16 cellular contexts compared by ENCODE assay signal in genomic region chr7:114949227-114949626, GRCh38. TPM values are rescaled to one million over a fixed set of nuclear protein-coding genes. Genes with fewer than 3 reads are reported as not detected.
DNase-seq lines count a peak whose midpoint lies in the region; ATAC-seq, FAIRE-seq and TF ChIP-seq lines count a peak whose summit lies in the region.
"Had no signal": no experiment of that assay in that cellular context is flagged by ENCODE, and none has a peak within 500 bp of the region (broad histone marks: within the 10 kb centered on the region; RNA-seq: fewer than 3 reads in every experiment).

No MANE protein-coding gene starts in this region.

- H3K4me1 ChIP-seq in GM12878 (ENCODE audit: control insufficient read depth, insufficient read depth, low read length) (peaks cover 6% of the 10 kb centered on the region; the same call in 1 of the 2 replicates), gastrocnemius medialis (peaks cover 15 to 17% of the 10 kb centered on the region in 2 donors)
- H3K4me1 ChIP-seq: prostate gland had no signal

- H4K20me1 ChIP-seq in GM12878 (ENCODE audit: control insufficient read depth, insufficient read depth), result no peaks in the 10 kb centered on the region

- WGBS in GM12878 (ENCODE audit: insufficient coverage, insufficient replicate concordance, low lambda C conversion rate, missing lambda C conversion rate), result 14% methylated on average over 1 of the region's 1 CpG

- no peak for FAIRE-seq in GM12878 (lab: Jason Lieb, UNC)
- FAIRE-seq: H1 had no signal

- TF ChIP-seq CTCF in GM12878 (IDR thresholded peaks at IDR 0.05 in 2 of 3, conservative IDR thresholded peaks at IDR 0.05 in 1 of 3; ENCODE audit: control insufficient read depth in 2 of 3, extremely low read depth in 1 of 3, insufficient read depth in 1 of 3, low read depth in 3 of 3, low read length in 3 of 3) (no peak), gastrocnemius medialis (IDR thresholded peaks at IDR 0.05 in 4 of 5, conservative IDR thresholded peaks at IDR 0.05 in 1 of 5) (no peak)

- no peak for TF ChIP-seq POLR2A in GM12878 (IDR thresholded peaks at IDR 0.05; ENCODE audit: low read depth, low read length)
- no peak for TF ChIP-seq POLR2A in gastrocnemius medialis (IDR thresholded peaks at IDR 0.05)

- SMC1A ChIA-PET in GM12878 (lab: Charles Lee; ENCODE audit: uncharacterized antibody, unreplicated experiment), result interaction anchor here (1.2 to 3.2 kb wide), 4 partner anchors 14 to 25 kb away, joined by 3 to 11 read pairs (median 4); no protein-coding TSS in a partner anchor

- no peak for TF ChIP-seq EP300 in GM12878 (IDR thresholded peaks at IDR 0.05; ENCODE audit: borderline replicate concordance in 1 of 2, control insufficient read depth in 1 of 2, low read depth in 2 of 2, low read length in 2 of 2)

- H3K27me3 ChIP-seq in GM12878 (replicated peaks in 1 of 2; ENCODE audit: control insufficient read depth in 2 of 2, insufficient read depth in 2 of 2, low read length in 1 of 2), result no peaks in the 10 kb centered on the region
- no peaks in the 10 kb centered on the region for H3K27me3 ChIP-seq in gastrocnemius medialis

- no peak overlapping the region for H2AFZ ChIP-seq in GM12878 (ENCODE audit: control insufficient read depth, low read depth, low read length)

- peaks cover 29% of the 10 kb centered on the region for H3K4me1 Mint-ChIP-seq in activated CD8-positive, alpha-beta memory T cell treated with anti-CD3 and anti-CD28 coated beads, Interleukin-2, amount 10 ng/mL, durations not matched to agents 7 days and 5 days
- H3K4me1 Mint-ChIP-seq in stimulated activated effector memory CD8-positive, alpha-beta T cell treated with anti-CD3 and anti-CD28 coated beads, Interleukin-12 subunit alpha, Interleukin-12 subunit beta, amount 100 ng/mL, for 72 hours, result peaks cover 59% of the 10 kb centered on the region

- H3K4me3 ChIP-seq in GM12878 (no peak overlapping the region), gastrocnemius medialis (no peak overlapping the region)
- H3K4me3 ChIP-seq: prostate gland had no signal

- peaks cover 6 to 11% of the 10 kb centered on the region in 2 experiments for H3K36me3 ChIP-seq in GM12878 (ENCODE audit: control insufficient read depth in 2 of 2, insufficient read depth in 2 of 2, low read length in 1 of 2)
- no peaks in the 10 kb centered on the region for H3K36me3 ChIP-seq in gastrocnemius medialis
- H3K36me3 ChIP-seq: prostate gland had no signal

- peaks cover 51% of the 10 kb centered on the region for H3K36me3 Mint-ChIP-seq in activated CD8-positive, alpha-beta memory T cell treated with anti-CD3 and anti-CD28 coated beads, Interleukin-2, amount 10 ng/mL, durations not matched to agents 7 days and 5 days
- peaks cover 80% of the 10 kb centered on the region for H3K36me3 Mint-ChIP-seq in stimulated activated effector memory CD8-positive, alpha-beta T cell treated with anti-CD3 and anti-CD28 coated beads, Interleukin-12 subunit alpha, Interleukin-12 subunit beta, amount 100 ng/mL, for 72 hours
- H3K36me3 Mint-ChIP-seq: brain had no signal

- POLR2A ChIA-PET in GM12878 (lab: Charles Lee), result interaction anchor here (0.7 kb wide), 1 partner anchor 12 kb away, joined by 3 read pairs; no protein-coding TSS in a partner anchor

- H3K4me3 Mint-ChIP-seq in activated CD8-positive, alpha-beta memory T cell treated with anti-CD3 and anti-CD28 coated beads, Interleukin-2, amount 10 ng/mL, durations not matched to agents 7 days and 5 days, result peak overlapping the region; percentile 12
- H3K4me3 Mint-ChIP-seq in stimulated activated effector memory CD8-positive, alpha-beta T cell treated with anti-CD3 and anti-CD28 coated beads, Interleukin-12 subunit alpha, Interleukin-12 subunit beta, amount 100 ng/mL, for 72 hours, result no peak overlapping the region
- H3K4me3 Mint-ChIP-seq: activated T-cell treated with anti-CD3 and anti-CD28 coated beads, Interleukin-2, amount 50 U/mL, for 24 hours; brain had no signal

- RAD21 ChIA-PET in GM12878 (lab: Charles Lee; ENCODE audit: unreplicated experiment), result interaction anchor here (0.7 kb wide), 1 partner anchor 150 kb away, joined by 3 read pairs; no protein-coding TSS in a partner anchor

- ATAC-seq in activated CD8-positive, alpha-beta memory T cell treated with anti-CD3 and anti-CD28 coated beads, Interleukin-2, amount 10 ng/mL, durations not matched to agents 7 days and 5 days, result no peak
- peak; percentile 20; the same call in 2 of the 3 replicates for ATAC-seq in GM12878
- ATAC-seq in stimulated activated effector memory CD8-positive, alpha-beta T cell treated with anti-CD3 and anti-CD28 coated beads, Interleukin-12 subunit alpha, Interleukin-12 subunit beta, amount 100 ng/mL, for 72 hours, result no peak
- no peak for ATAC-seq in gastrocnemius medialis
- ATAC-seq in GM21576 (IDR thresholded peaks at IDR 0.05; ENCODE audit: unreplicated experiment), result no peak
- ATAC-seq: left lobe of liver had no signal

- BruUV-seq in GM12878 (replicated peaks; lab: Mats Ljungman, UMichigan), result no TSS peak

- no peak for TF ChIP-seq RAD21 in GM12878 (IDR thresholded peaks at IDR 0.05; ENCODE audit: insufficient read depth, low read depth, low read length)

- no peaks in the 10 kb centered on the region for H3K9me3 Mint-ChIP-seq in activated CD8-positive, alpha-beta memory T cell treated with anti-CD3 and anti-CD28 coated beads, Interleukin-2, amount 10 ng/mL, durations not matched to agents 7 days and 5 days (ENCODE audit: low read depth)
- H3K9me3 Mint-ChIP-seq in stimulated activated effector memory CD8-positive, alpha-beta T cell treated with anti-CD3 and anti-CD28 coated beads, Interleukin-12 subunit alpha, Interleukin-12 subunit beta, amount 100 ng/mL, for 72 hours, result no peaks in the 10 kb centered on the region
- H3K9me3 Mint-ChIP-seq: activated T-cell treated with anti-CD3 and anti-CD28 coated beads, Interleukin-2, amount 50 U/mL, for 24 hours; brain had no signal

- H3K9me3 ChIP-seq in GM12878 (replicated peaks; ENCODE audit: control insufficient read depth, insufficient read depth, low read length), result no peaks in the 10 kb centered on the region
- H3K9me3 ChIP-seq in gastrocnemius medialis, result no peaks in the 10 kb centered on the region
- H3K9me3 ChIP-seq: prostate gland had no signal

- in situ Hi-C loops in GM12878 (cut with MboI) (no loop called here), gastrocnemius medialis (cut with MboI; ENCODE audit: low sequenced_read_pairs in 4 of 4) (no loop called here)

- CTCF ChIA-PET in activated CD8-positive, alpha-beta memory T cell treated with anti-CD3 and anti-CD28 coated beads, Interleukin-2, amount 10 ng/mL, durations not matched to agents 7 days and 5 days (lab: Charles Lee), result no interaction called here
- CTCF ChIA-PET in GM12878 (lab: Yijun Ruan, JAX), result interaction anchor here (5.9 kb wide), 1 partner anchor 10 kb away, joined by 18 read pairs; no protein-coding TSS in a partner anchor

- no peak for DNase-seq in activated CD8-positive, alpha-beta memory T cell treated with anti-CD3 and anti-CD28 coated beads, Interleukin-2, amount 10 ng/mL, durations not matched to agents 7 days and 5 days
- DNase-seq in activated CD8-positive, alpha-beta memory T cell treated with anti-CD3 and anti-CD28 coated beads, Interleukin-2, amount 50 U/mL, for 4 hours, result no peak
- peak; percentile 12 for DNase-seq in MV-4-11 (lab: John Stamatoyannopoulos, UW)
- no peak for DNase-seq in GM12878 (ENCODE audit: low read depth, low spot score)
- DNase-seq in stimulated activated effector memory CD8-positive, alpha-beta T cell treated with anti-CD3 and anti-CD28 coated beads, Interleukin-12 subunit alpha, Interleukin-12 subunit beta, amount 100 ng/mL, for 72 hours (ENCODE audit: low spot score in 2 of 2), result no peak
- DNase-seq in gastrocnemius medialis, result no peak
- DNase-seq in COR-L47 (lab: John Stamatoyannopoulos, UW), result no peak
- DNase-seq: ACHN; activated CD4-positive, CD25-positive, alpha-beta regulatory T cell treated with anti-CD3 and anti-CD28 coated beads, Interleukin-2, amount 50 U/mL, for 72 hours; activated T-cell treated with anti-CD3 and anti-CD28 coated beads, Interleukin-2, amount 50 U/mL, for 24 hours; NCI-H1048 had no signal

- H3K27ac ChIP-seq in GM12878 (ENCODE audit: control insufficient read depth, insufficient read depth) (no peak overlapping the region), gastrocnemius medialis (no peak overlapping the region)
- H3K27ac ChIP-seq: prostate gland had no signal

- H3K4me2 ChIP-seq in GM12878 (ENCODE audit: control insufficient read depth, insufficient read depth), result peak overlapping the region; percentile 19; the same call in 1 of the 2 replicates

- intact Hi-C loops in GM12878 (cut with micrococcal nuclease; ENCODE audit: unreplicated experiment) (no loop called here), gastrocnemius medialis (cut with DNase I; ENCODE audit: low total_unique reads) (loop anchor here (10.0 kb wide), 1 partner anchor 56 kb away; no protein-coding TSS in a partner anchor)

- no peaks in the 10 kb centered on the region for H3K27me3 Mint-ChIP-seq in activated CD8-positive, alpha-beta memory T cell treated with anti-CD3 and anti-CD28 coated beads, Interleukin-2, amount 10 ng/mL, durations not matched to agents 7 days and 5 days
- H3K27me3 Mint-ChIP-seq: activated T-cell treated with anti-CD3 and anti-CD28 coated beads, Interleukin-2, amount 50 U/mL, for 24 hours had no signal

- no peak overlapping the region for H3K9ac ChIP-seq in GM12878 (ENCODE audit: control insufficient read depth, insufficient read depth, low read length)

- H3K27ac Mint-ChIP-seq in activated CD8-positive, alpha-beta memory T cell treated with anti-CD3 and anti-CD28 coated beads, Interleukin-2, amount 10 ng/mL, durations not matched to agents 7 days and 5 days, result peak overlapping the region; percentile 35
- H3K27ac Mint-ChIP-seq in stimulated activated effector memory CD8-positive, alpha-beta T cell treated with anti-CD3 and anti-CD28 coated beads, Interleukin-12 subunit alpha, Interleukin-12 subunit beta, amount 100 ng/mL, for 72 hours, result peak overlapping the region; percentile 17
- H3K27ac Mint-ChIP-seq: brain had no signal

- peaks cover 32% of the 10 kb centered on the region for H3K79me2 ChIP-seq in GM12878 (ENCODE audit: control insufficient read depth, insufficient read depth, low read length)

RNA-seq across cellular contexts. Expression of gene MDFIC, which starts 27.3 kb away (rescaled TPM):
- total RNA-seq in activated CD8-positive, alpha-beta memory T cell treated with anti-CD3 and anti-CD28 coated beads, Interleukin-2, amount 10 ng/mL, durations not matched to agents 7 days and 5 days, result 10 to 100 TPM; 58.0 to 84.1 TPM
- 50.7 and 52.3 TPM in 2 replicates for total RNA-seq in GM12878 (2013; cell fraction: nucleolus; rRNA removed)
- 49.3 and 57.8 TPM in 2 replicates for total RNA-seq in GM12878 (2014; rRNA removed)
- total RNA-seq in GM12878 (2014; rRNA removed; fragmentation: Illumina TruSeq; extraction: Trizol), result 54.7 and 58.4 TPM in 2 replicates
- total RNA-seq in GM12878 (2021), result 39.0 and 50.5 TPM in 2 replicates
- 17.2 TPM for polyA plus RNA-seq in GM12878 (2011; ENCODE audit: low read depth)
- 50.9 and 68.6 TPM in 2 replicates for polyA plus RNA-seq in GM12878 (2011; rRNA removed)
- 25.8 and 32.4 TPM in 2 replicates for polyA plus RNA-seq in GM12878 (2011; cell fraction: cytosol; rRNA removed)
- 19.3 TPM in 2 replicates for polyA plus RNA-seq in GM12878 (2011; cell fraction: nucleus; rRNA removed)
- polyA plus RNA-seq in GM12878 (2012), result 36.3 and 36.8 TPM in 2 replicates
- polyA plus RNA-seq in GM12878 (2014; fragmentation: Illumina TruSeq; extraction: Trizol), result 42.6 and 53.0 TPM in 2 replicates
- 10 to 100 TPM; 11.5 to 16.1 TPM for polyA plus RNA-seq in GM12878 (2014; fragmentation: Nextera tagmentation; extraction: Ambion mirVana)
- polyA plus RNA-seq in GM12878 (2014; rRNA removed), result 37.5 and 38.7 TPM in 2 replicates
- polyA plus RNA-seq in GM12878 (2016; fragmentation: Nextera tagmentation; extraction: Ambion mirVana), result 10 to 100 TPM in 1 of 2 experiments, 1 to 10 TPM in 1; 7.3 to 35.3 TPM
- 45.8 and 82.7 TPM in 2 replicates for polyA minus RNA-seq in GM12878 (2011; rRNA and poly(A)+ RNA removed)
- polyA minus RNA-seq in GM12878 (2011; cell fraction: cytosol; rRNA and poly(A)+ RNA removed), result 27.0 and 34.0 TPM in 2 replicates
- 20.1 and 42.3 TPM in 2 replicates for polyA minus RNA-seq in GM12878 (2011; cell fraction: nucleus; rRNA and poly(A)+ RNA removed)
- 10 to 100 TPM in 3 of 4 donors, 1 to 10 TPM in 1; 6.3 to 11.6 (median 10.6) TPM for total RNA-seq in gastrocnemius medialis
